6 cellular contexts compared by ENCODE assay signal in the genomic region with DNA sequence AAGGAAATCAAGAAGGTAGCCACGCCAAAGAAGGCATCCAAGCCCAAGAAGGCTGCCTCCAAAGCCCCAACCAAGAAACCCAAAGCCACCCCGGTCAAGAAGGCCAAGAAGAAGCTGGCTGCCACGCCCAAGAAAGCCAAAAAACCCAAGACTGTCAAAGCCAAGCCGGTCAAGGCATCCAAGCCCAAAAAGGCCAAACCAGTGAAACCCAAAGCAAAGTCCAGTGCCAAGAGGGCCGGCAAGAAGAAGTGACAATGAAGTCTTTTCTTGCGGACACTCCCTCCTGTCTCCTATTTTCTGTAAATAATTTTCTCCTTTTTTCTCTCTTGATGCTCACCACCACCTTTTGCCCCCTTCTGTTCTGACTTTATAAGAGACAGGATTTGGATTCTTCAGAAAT.
DNase-seq lines count a peak whose midpoint lies in the region; ATAC-seq lines count a peak whose summit lies in the region.

No MANE protein-coding gene starts in this region.

- no peak for DNase-seq in NT2/D1 (ENCODE audit: low read depth, low spot score)
- no peak for DNase-seq in stimulated activated CD4-positive, alpha-beta T cell treated with anti-CD3 and anti-CD28 coated beads, Interleukin-12 subunit alpha, Interleukin-12 subunit beta, amount 100 ng/mL, for 4 hours

- peak overlapping the region; percentile 93 for H3K27ac ChIP-seq in rectal smooth muscle tissue (ENCODE audit: low read depth, low read length)

- H3K36me3 ChIP-seq in NT2/D1 (ENCODE audit: insufficient read depth, insufficient read length, low read length) (no peaks in the 10 kb centered on the region), endocrine pancreas (ENCODE audit: control insufficient read depth, insufficient read depth, low read length) (no peaks in the 10 kb centered on the region), rectal smooth muscle tissue (ENCODE audit: control insufficient read depth, insufficient read depth, low read length) (no peaks in the 10 kb centered on the region)

- H3K27me3 ChIP-seq in NT2/D1 (ENCODE audit: insufficient read depth, insufficient read length) (peaks cover 51% of the 10 kb centered on the region), endocrine pancreas (ENCODE audit: control insufficient read depth, insufficient read depth, low read length) (no peaks in the 10 kb centered on the region), rectal smooth muscle tissue (ENCODE audit: control insufficient read depth, insufficient read depth, low read length) (no peaks in the 10 kb centered on the region)

- H3K9ac ChIP-seq in NT2/D1 (ENCODE audit: insufficient read length, low read depth) (peak overlapping the region; percentile 80), endocrine pancreas (ENCODE audit: control insufficient read depth, insufficient read depth, low read length) (peak overlapping the region; percentile 62), rectal smooth muscle tissue (ENCODE audit: low read length) (no peak overlapping the region)

- H3K4me3 ChIP-seq in NT2/D1 (ENCODE audit: insufficient read length, low read depth): peak overlapping the region; percentile 73
- H3K4me3 ChIP-seq in endocrine pancreas (ENCODE audit: control insufficient read depth, insufficient read depth, low read length): peak overlapping the region; percentile 71
- peak overlapping the region; percentile 60 for H3K4me3 ChIP-seq in rectal smooth muscle tissue (ENCODE audit: low read length)

- no peaks in the 10 kb centered on the region for H3K9me3 ChIP-seq in NT2/D1 (ENCODE audit: insufficient read depth, low read length)
- H3K9me3 ChIP-seq in endocrine pancreas (ENCODE audit: control insufficient read depth, low read length): no peaks in the 10 kb centered on the region

- ATAC-seq in HG02884 (IDR thresholded peaks at IDR 0.05; ENCODE audit: unreplicated experiment) (no peak), HG03432 (IDR thresholded peaks at IDR 0.05; ENCODE audit: unreplicated experiment) (no peak)

- H3K4me1 ChIP-seq in NT2/D1 (ENCODE audit: insufficient read depth, insufficient read length) (peaks cover 5% of the 10 kb centered on the region), endocrine pancreas (ENCODE audit: control insufficient read depth, insufficient read depth, low read length) (no peaks in the 10 kb centered on the region), rectal smooth muscle tissue (ENCODE audit: control insufficient read depth, insufficient read depth, low read length) (peaks cover 14% of the 10 kb centered on the region)
